ENCODE assay signal across 20 cellular contexts in the genomic region with DNA sequence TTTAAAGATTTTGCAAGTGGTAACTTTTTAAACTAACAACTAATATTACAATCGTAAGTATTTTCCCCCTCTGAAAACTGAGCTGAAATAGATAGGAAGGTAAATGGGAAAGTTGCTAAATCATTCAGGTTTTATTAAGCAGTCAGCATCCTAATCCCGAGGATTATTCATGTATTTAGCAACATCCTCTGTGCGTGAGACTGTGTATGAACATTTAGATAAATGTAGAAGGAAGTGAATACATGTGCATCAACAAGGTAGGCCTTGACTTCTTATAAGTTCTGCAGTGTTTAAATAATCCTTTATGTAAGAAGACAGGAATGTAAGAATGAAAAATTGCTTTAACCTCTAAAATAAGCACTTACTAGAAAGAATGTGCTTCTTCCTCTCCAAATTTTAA.
DNase-seq lines count a peak whose midpoint lies in the region; ATAC-seq, FAIRE-seq and TF ChIP-seq lines count a peak whose summit lies in the region.
"Had no signal": no experiment of that assay in that cellular context is flagged by ENCODE, and none has a peak within 500 bp of the region (broad histone marks: within the 10 kb centered on the region; RNA-seq: fewer than 3 reads in every experiment).

No MANE protein-coding gene starts in this region.

- no peak overlapping the region for H3K9ac ChIP-seq in PC-3 (ENCODE audit: low read length)
- H3K9ac ChIP-seq in smooth muscle cell (ENCODE audit: low read depth), result no peak overlapping the region

- H3K27me3 ChIP-seq in PC-3 (ENCODE audit: low read length) (no peaks in the 10 kb centered on the region), bronchial epithelial cell (ENCODE audit: control insufficient read depth, insufficient read depth, low read length) (no peaks in the 10 kb centered on the region), smooth muscle cell (ENCODE audit: low read depth) (no peaks in the 10 kb centered on the region)

- TF ChIP-seq CTCF in PC-3 (conservative IDR thresholded peaks at IDR 0.05; ENCODE audit: low read depth, low read length) (no peak), bronchial epithelial cell (IDR thresholded peaks at IDR 0.05; ENCODE audit: insufficient read depth, low read length, severe bottlenecking) (no peak), smooth muscle cell (IDR thresholded peaks at IDR 0.05; ENCODE audit: borderline replicate concordance, insufficient read depth, poor library complexity, severe bottlenecking) (no peak)

- H4K20me1 ChIP-seq in PC-3 (ENCODE audit: low read length), result no peaks in the 10 kb centered on the region
- no peaks in the 10 kb centered on the region for H4K20me1 ChIP-seq in smooth muscle cell (ENCODE audit: low read depth)

- no peak overlapping the region for H3K4me2 ChIP-seq in PC-3 (ENCODE audit: low read length)
- peak overlapping the region; percentile 15 for H3K4me2 ChIP-seq in smooth muscle cell

- H3K79me2 ChIP-seq in PC-3 (ENCODE audit: low read length) (no peaks in the 10 kb centered on the region), smooth muscle cell (ENCODE audit: low read depth) (no peaks in the 10 kb centered on the region)

- CTCF ChIA-PET in PC-3 (lab: Charles Lee), result no interaction called here

- WGBS in smooth muscle cell (ENCODE audit: low lambda C conversion rate), result 61% methylated on average over 3 of the region's 3 CpGs

- H3K36me3 ChIP-seq in PC-3 (ENCODE audit: low read depth, low read length) (no peaks in the 10 kb centered on the region), bronchial epithelial cell (ENCODE audit: control insufficient read depth, insufficient read depth, low read length) (no peaks in the 10 kb centered on the region), smooth muscle cell (ENCODE audit: low read depth) (no peaks in the 10 kb centered on the region)

- H2AFZ ChIP-seq in PC-3 (ENCODE audit: low read length), result 0 out of 2 replicates have a peak overlapping the region, but pooled peaks have one; percentile 39
- no peak overlapping the region for H2AFZ ChIP-seq in smooth muscle cell (ENCODE audit: low read depth)

- H3F3A ChIP-seq in PC-3 (ENCODE audit: low read length, unreplicated experiment), result no peaks in the 10 kb centered on the region
- H3F3A ChIP-seq in smooth muscle cell (ENCODE audit: low read depth), result peaks cover 5% of the 10 kb centered on the region

- ATAC-seq in PC-3 (no peak), GM21723 (IDR thresholded peaks at IDR 0.05; ENCODE audit: unreplicated experiment) (no peak), sciatic nerve (no peak)
- ATAC-seq: HCT116 had no signal

- H3K9me3 ChIP-seq in PC-3 (ENCODE audit: low read length) (no peaks in the 10 kb centered on the region; the same call in 1 of the 2 replicates), smooth muscle cell (replicated peaks; ENCODE audit: low read depth) (no peaks in the 10 kb centered on the region)
- H3K9me3 ChIP-seq: Caco-2 had no signal

- H3K27ac ChIP-seq in PC-3 (ENCODE audit: low read length) (no peak overlapping the region), smooth muscle cell (ENCODE audit: low read depth) (no peak overlapping the region)
- H3K27ac ChIP-seq: C4-2B, HL-60 had no signal

- DNase-seq in PC-3, result peak; percentile 24
- peak; percentile 22 for DNase-seq in bronchial epithelial cell (ENCODE audit: low read depth)
- DNase-seq in glomerular visceral epithelial cell (ENCODE audit: extremely low spot score), result peak; percentile 11
- DNase-seq in smooth muscle cell (lab: John Stamatoyannopoulos, UW; ENCODE audit: unreplicated experiment), result no peak
- no peak for DNase-seq in sciatic nerve (ENCODE audit: low spot score)
- DNase-seq in NCI-H524 (lab: John Stamatoyannopoulos, UW), result no peak
- DNase-seq in NCI-H510A (lab: John Stamatoyannopoulos, UW), result no peak
- DNase-seq: ACHN; AML-193; Caco-2; CD4-positive, alpha-beta T cell; GDM1; GOT3; H7 had no signal

- no peaks in the 10 kb centered on the region for H3K4me1 ChIP-seq in PC-3 (ENCODE audit: insufficient read depth, low read length)
- H3K4me1 ChIP-seq in smooth muscle cell (ENCODE audit: low read depth), result peaks cover 3% of the 10 kb centered on the region
- H3K4me1 ChIP-seq: Caco-2 had no signal

- no TSS peak for BruUV-seq in PC-3 (replicated peaks; lab: Mats Ljungman, UMichigan)

- no peak for FAIRE-seq in bronchial epithelial cell (lab: Jason Lieb, UNC)
- FAIRE-seq: A204.1, D721Med had no signal

- H3K4me3 ChIP-seq in PC-3 (ENCODE audit: low read length), result no peak overlapping the region
- no peak overlapping the region for H3K4me3 ChIP-seq in bronchial epithelial cell (ENCODE audit: low read depth, low read length)
- no peak overlapping the region for H3K4me3 ChIP-seq in smooth muscle cell

- intact Hi-C loops in PC-3 (cut with micrococcal nuclease) (no loop called here), sciatic nerve (cut with DNase I) (no loop called here)

- POLR2A ChIA-PET in PC-3 (lab: Charles Lee; ENCODE audit: unreplicated experiment), result no interaction called here

- H3K9me2 ChIP-seq in PC-3 (replicated peaks; ENCODE audit: low read length), result no peaks in the 10 kb centered on the region

Comparison
In these comparisons a context has a peak if more than half of its experiments do, and no peak if none do; other contexts are left out.
1. DNase-seq: peak in PC-3 (single experiment), bronchial epithelial cell (single experiment) and glomerular visceral epithelial cell (single experiment); none in smooth muscle cell (single experiment), sciatic nerve (single experiment), NCI-H524 (0 of 2) and NCI-H510A (single experiment).